In genomic region chr5:95956900-95957293, GRCh38 we compare ENCODE assay signal across 1 cellular context.
A peak's percentile ranks its signal among the peaks of the same experiment; 100 is the strongest.
TF ChIP-seq lines count a peak whose summit lies in the region.

No MANE protein-coding gene starts in this region.

TF ChIP-seq in HepG2, 621 proteins besides CTCF, POLR2A, EP300 and RAD21 (continued from another document):
- TF ChIP-seq STAT6 (CRISPR knock-in tag; IDR thresholded peaks at IDR 0.05; ENCODE audit: borderline replicate concordance) (no peak), BCL6 (CRISPR knock-in tag; IDR thresholded peaks at IDR 0.05) (peak; percentile 74), ATF6 (CRISPR knock-in tag; conservative IDR thresholded peaks at IDR 0.05) (no peak), ZNF570 (CRISPR knock-in tag; IDR thresholded peaks at IDR 0.05; ENCODE audit: borderline replicate concordance) (no peak), ZNF563 (CRISPR knock-in tag; IDR thresholded peaks at IDR 0.05) (no peak), ATF7 (IDR thresholded peaks at IDR 0.05) (no peak), ATF7 (CRISPR knock-in tag; IDR thresholded peaks at IDR 0.05) (no peak), RXRA (CRISPR knock-in tag; IDR thresholded peaks at IDR 0.05) (no peak), LCORL (IDR thresholded peaks at IDR 0.05) (no peak), LCORL (CRISPR knock-in tag; IDR thresholded peaks at IDR 0.05) (no peak), PAX8 (CRISPR knock-in tag; IDR thresholded peaks at IDR 0.05; ENCODE audit: borderline replicate concordance) (no peak), GPN1 (CRISPR knock-in tag; IDR thresholded peaks at IDR 0.05; ENCODE audit: borderline replicate concordance) (no peak), RARA (CRISPR knock-in tag; IDR thresholded peaks at IDR 0.05) (peak; percentile 37; the same call in 1 of the 2 replicates), ZNF720 (CRISPR knock-in tag; IDR thresholded peaks at IDR 0.05) (no peak), ZNF501 (CRISPR knock-in tag; IDR thresholded peaks at IDR 0.05) (no peak), MAF1 (CRISPR knock-in tag; IDR thresholded peaks at IDR 0.05; ENCODE audit: borderline replicate concordance) (no peak), SCMH1 (CRISPR knock-in tag; IDR thresholded peaks at IDR 0.05; ENCODE audit: borderline replicate concordance) (no peak), ZNF33A (CRISPR knock-in tag; IDR thresholded peaks at IDR 0.05; ENCODE audit: borderline replicate concordance) (no peak), ZBED4 (CRISPR knock-in tag; IDR thresholded peaks at IDR 0.05; ENCODE audit: borderline replicate concordance) (no peak), MED13 (CRISPR knock-in tag; IDR thresholded peaks at IDR 0.05) (no peak), ZMAT3 (CRISPR knock-in tag; conservative IDR thresholded peaks at IDR 0.05) (0 out of 2 replicates have a peak, but pooled peaks have one; percentile 37), HDAC6 (IDR thresholded peaks at IDR 0.05; ENCODE audit: low read depth, low read length) (no peak), ZBTB33 (CRISPR knock-in tag; IDR thresholded peaks at IDR 0.05) (no peak), ZNF552 (CRISPR knock-in tag; IDR thresholded peaks at IDR 0.05; ENCODE audit: borderline replicate concordance) (no peak), ZSCAN20 (CRISPR knock-in tag; IDR thresholded peaks at IDR 0.05; ENCODE audit: borderline replicate concordance) (no peak)
TF ChIP-seq in HepG2: peak in this region for 39.
